ENCODE assay signal across 14 cellular contexts in the genomic region with DNA sequence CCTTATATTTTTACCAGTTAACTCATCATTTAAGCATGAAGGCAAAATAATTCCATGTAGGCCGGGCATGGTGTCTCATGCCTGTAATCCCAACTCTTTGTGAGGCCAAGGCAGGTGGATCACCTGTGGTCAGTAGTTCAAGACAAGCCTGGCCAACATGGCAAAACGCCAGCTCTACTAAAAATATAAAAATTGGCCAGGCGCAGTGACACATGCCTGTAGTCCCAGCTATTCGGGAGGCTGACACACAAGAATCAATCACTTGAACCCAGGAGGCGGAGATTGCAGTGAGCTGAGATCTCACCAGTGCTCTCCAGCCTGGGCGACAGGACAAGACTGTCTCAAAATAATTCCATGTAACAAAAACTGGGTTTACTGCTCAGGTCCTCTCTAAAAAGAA. TPM values are rescaled to one million over a fixed set of nuclear protein-coding genes. Genes with fewer than 3 reads are reported as not detected.
DNase-seq lines count a peak whose midpoint lies in the region; ATAC-seq and TF ChIP-seq lines count a peak whose summit lies in the region.
"Had no signal": no experiment of that assay in that cellular context is flagged by ENCODE, and none has a peak within 500 bp of the region (broad histone marks: within the 10 kb centered on the region; RNA-seq: fewer than 3 reads in every experiment).

No MANE protein-coding gene starts in this region.

- POLR2A ChIA-PET in GM10248 (lab: Yijun Ruan, JAX) = interaction anchor here (0.7 to 1.3 kb wide), 5 partner anchors 11 to 22 kb away, joined by 3 to 5 read pairs (median 3); no protein-coding TSS in a partner anchor

- DNase-seq in activated naive CD4-positive, alpha-beta T cell treated with anti-CD3 and anti-CD28 coated beads for 36 hours = no peak
- no peak for DNase-seq in activated naive CD4-positive, alpha-beta T cell treated with anti-CD3 and anti-CD28 coated beads, Interleukin-2, amount 50 U/mL, for 72 hours (ENCODE audit: low spot score in 2 of 2)
- DNase-seq in OCI-M1 (lab: John Stamatoyannopoulos, UW) (peak; percentile 26), psoas muscle (peak; percentile 27 to 49), nephron progenitor cell (no peak), GM10248 (ENCODE audit: extremely low spot score) (no peak)
- DNase-seq in central memory CD8-positive, alpha-beta T cell (ENCODE audit: low spot score in 2 of 2) = no peak
- no peak for DNase-seq in effector CD4-positive, alpha-beta T cell
- DNase-seq: DMS153, foreskin fibroblast, midbrain, NCI-H1417 treated with DMSO at 0.1 percent for 48 hours, NCI-H2227 treated with DMSO at 0.1 percent for 48 hours had no signal

- no peaks in the 10 kb centered on the region for H3K9me3 Mint-ChIP-seq in activated naive CD4-positive, alpha-beta T cell treated with anti-CD3 and anti-CD28 coated beads for 36 hours
- no peaks in the 10 kb centered on the region for H3K9me3 Mint-ChIP-seq in activated naive CD4-positive, alpha-beta T cell treated with anti-CD3 and anti-CD28 coated beads, Interleukin-2, amount 50 U/mL, for 72 hours
- no peaks in the 10 kb centered on the region for H3K9me3 Mint-ChIP-seq in central memory CD8-positive, alpha-beta T cell
- peaks cover 10% of the 10 kb centered on the region for H3K9me3 Mint-ChIP-seq in nephron progenitor cell

- no peaks in the 10 kb centered on the region for H3K27me3 ChIP-seq in psoas muscle (ENCODE audit: insufficient read depth in 3 of 3, low read length in 2 of 3)

- no peak for ATAC-seq in activated naive CD4-positive, alpha-beta T cell treated with anti-CD3 and anti-CD28 coated beads, Interleukin-2, amount 50 U/mL, for 72 hours
- ATAC-seq in central memory CD8-positive, alpha-beta T cell (replicated peaks; ENCODE audit: extremely low read depth, poor library complexity, severe bottlenecking) = no peak
- ATAC-seq in psoas muscle = peak; percentile 10 to 23 (median 17)
- ATAC-seq: activated CD4-positive, CD25-positive, alpha-beta regulatory T cell treated with anti-CD3 and anti-CD28 coated beads, Interleukin-2, amount 50 U/mL, for 24 hours had no signal

- no peaks in the 10 kb centered on the region for H3K9me3 ChIP-seq in psoas muscle

- H3K4me3 Mint-ChIP-seq in activated naive CD4-positive, alpha-beta T cell treated with anti-CD3 and anti-CD28 coated beads for 36 hours = no peak overlapping the region
- H3K4me3 Mint-ChIP-seq in central memory CD8-positive, alpha-beta T cell = no peak overlapping the region
- no peak overlapping the region for H3K4me3 Mint-ChIP-seq in nephron progenitor cell

- H3K27ac ChIP-seq in psoas muscle = no peak overlapping the region

- H3K4me3 ChIP-seq in psoas muscle = no peak overlapping the region

- 19 to 41% (median 26%) methylated on average over 6 of the region's 6 CpGs for WGBS in psoas muscle, 3 donors

- TF ChIP-seq CTCF in psoas muscle (IDR thresholded peaks at IDR 0.05) = no peak
- no peak for TF ChIP-seq CTCF in nephron progenitor cell (IDR thresholded peaks at IDR 0.05)
- no peak for TF ChIP-seq CTCF in GM10248 (IDR thresholded peaks at IDR 0.05; ENCODE audit: control extremely low read depth, extremely low read depth, low read depth, missing control alignments)

- peaks cover 0 to 25% of the 10 kb centered on the region in 2 donors for H3K36me3 ChIP-seq in psoas muscle (ENCODE audit: insufficient read depth in 1 of 2, low read depth in 1 of 2)

- CTCF ChIA-PET in activated naive CD4-positive, alpha-beta T cell treated with anti-CD3 and anti-CD28 coated beads for 36 hours (lab: Charles Lee) = interaction anchor here (1.7 to 1.9 kb wide), 2 partner anchors 27 to 92 kb away, joined by 5 to 7 read pairs; no protein-coding TSS in a partner anchor
- CTCF ChIA-PET in GM10248 (lab: Yijun Ruan, JAX) = interaction anchor here (0.8 to 3.0 kb wide), 6 partner anchors 8 to 290 kb away, joined by 3 to 12 read pairs (median 4); no protein-coding TSS in a partner anchor

- peaks cover 39% of the 10 kb centered on the region for H3K4me1 Mint-ChIP-seq in activated naive CD4-positive, alpha-beta T cell treated with anti-CD3 and anti-CD28 coated beads for 36 hours (ENCODE audit: low read depth)
- peaks cover 56% of the 10 kb centered on the region for H3K4me1 Mint-ChIP-seq in central memory CD8-positive, alpha-beta T cell
- peaks cover 17% of the 10 kb centered on the region for H3K4me1 Mint-ChIP-seq in nephron progenitor cell

- peaks cover 40% of the 10 kb centered on the region for H3K4me1 ChIP-seq in psoas muscle

- intact Hi-C loops in activated naive CD4-positive, alpha-beta T cell treated with anti-CD3 and anti-CD28 coated beads for 36 hours (cut with micrococcal nuclease) = no loop called here
- intact Hi-C loops in psoas muscle (cut with DNase I) = no loop called here

- H3K27ac Mint-ChIP-seq in activated naive CD4-positive, alpha-beta T cell treated with anti-CD3 and anti-CD28 coated beads for 36 hours = peak overlapping the region; percentile 30
- H3K27ac Mint-ChIP-seq in activated naive CD4-positive, alpha-beta T cell treated with anti-CD3 and anti-CD28 coated beads, Interleukin-2, amount 50 U/mL, for 72 hours = peak overlapping the region in 1 of 2 donors; percentile 87
- H3K27ac Mint-ChIP-seq in central memory CD8-positive, alpha-beta T cell (ENCODE audit: low read depth) = peak overlapping the region; percentile 75
- H3K27ac Mint-ChIP-seq in nephron progenitor cell = no peak overlapping the region

- no peaks in the 10 kb centered on the region for H3K27me3 Mint-ChIP-seq in activated naive CD4-positive, alpha-beta T cell treated with anti-CD3 and anti-CD28 coated beads for 36 hours (ENCODE audit: low read depth)
- no peaks in the 10 kb centered on the region for H3K27me3 Mint-ChIP-seq in central memory CD8-positive, alpha-beta T cell
- H3K27me3 Mint-ChIP-seq in nephron progenitor cell (ENCODE audit: low read depth, poor library complexity) = no peaks in the 10 kb centered on the region

- H3K36me3 Mint-ChIP-seq in activated naive CD4-positive, alpha-beta T cell treated with anti-CD3 and anti-CD28 coated beads for 36 hours (ENCODE audit: low read depth) = peaks cover 34% of the 10 kb centered on the region
- peaks cover 0 to 26% of the 10 kb centered on the region in 2 donors for H3K36me3 Mint-ChIP-seq in activated naive CD4-positive, alpha-beta T cell treated with anti-CD3 and anti-CD28 coated beads, Interleukin-2, amount 50 U/mL, for 72 hours
- H3K36me3 Mint-ChIP-seq in central memory CD8-positive, alpha-beta T cell (ENCODE audit: insufficient read depth) = peaks cover 19% of the 10 kb centered on the region
- H3K36me3 Mint-ChIP-seq in nephron progenitor cell (ENCODE audit: low read depth) = peaks cover 17% of the 10 kb centered on the region

RNA-seq across cellular contexts. Expression of a gene that starts 18.3 kb away (rescaled TPM):
- total RNA-seq in activated naive CD4-positive, alpha-beta T cell treated with anti-CD3 and anti-CD28 coated beads for 36 hours = 100 to 1,000 TPM; 925 to 950 TPM
- total RNA-seq in activated naive CD4-positive, alpha-beta T cell treated with anti-CD3 and anti-CD28 coated beads, Interleukin-2, amount 50 U/mL, for 72 hours = 100 to 1,000 TPM; 695 to 940 TPM
- 100 to 1,000 TPM; 323 to 482 (median 452) TPM for total RNA-seq in psoas muscle
- 100 to 1,000 TPM; 515 to 688 (median 663) TPM for polyA plus RNA-seq in psoas muscle

RNA-seq across cellular contexts. Expression of a gene that starts 19.3 kb away (rescaled TPM):
- total RNA-seq in activated naive CD4-positive, alpha-beta T cell treated with anti-CD3 and anti-CD28 coated beads for 36 hours = 100 to 1,000 TPM; 260 to 273 TPM
- total RNA-seq in activated naive CD4-positive, alpha-beta T cell treated with anti-CD3 and anti-CD28 coated beads, Interleukin-2, amount 50 U/mL, for 72 hours = 100 to 1,000 TPM; 212 to 271 TPM
- 10 to 100 TPM; 45.3 to 84.9 (median 66.7) TPM for total RNA-seq in psoas muscle
- polyA plus RNA-seq in psoas muscle = 10 to 100 TPM; 71.6 to 97.0 (median 83.9) TPM

RNA-seq across cellular contexts. Expression of a gene that starts 30.3 kb away (rescaled TPM):
- 10 to 100 TPM; 12.5 to 12.9 TPM for total RNA-seq in activated naive CD4-positive, alpha-beta T cell treated with anti-CD3 and anti-CD28 coated beads for 36 hours
- 10 to 100 TPM; 13.0 to 24.0 TPM for total RNA-seq in activated naive CD4-positive, alpha-beta T cell treated with anti-CD3 and anti-CD28 coated beads, Interleukin-2, amount 50 U/mL, for 72 hours
- 1 to 10 TPM in 1 of 4 donors, under 1 TPM in 3; 0.44 to 1.1 (median 0.78) TPM for total RNA-seq in psoas muscle
- 1 to 10 TPM in 1 of 3 donors, under 1 TPM in 2; 0.70 to 1.1 (median 0.72) TPM for polyA plus RNA-seq in psoas muscle

Comparison
In these comparisons a context has a peak if more than half of its experiments do, and no peak if none do; other contexts are left out.
1. DNase-seq: peak in OCI-M1 (single experiment) and psoas muscle (2 of 2); none in activated naive CD4-positive, alpha-beta T cell treated with anti-CD3 and anti-CD28 coated beads for 36 hours (single experiment), activated naive CD4-positive, alpha-beta T cell treated with anti-CD3 and anti-CD28 coated beads, Interleukin-2, amount 50 U/mL, for 72 hours (0 of 2), central memory CD8-positive, alpha-beta T cell (0 of 2), effector CD4-positive, alpha-beta T cell (single experiment), nephron progenitor cell (single experiment) and GM10248 (single experiment).
2. ATAC-seq: peak in psoas muscle (4 of 4); none in activated naive CD4-positive, alpha-beta T cell treated with anti-CD3 and anti-CD28 coated beads, Interleukin-2, amount 50 U/mL, for 72 hours (0 of 2) and central memory CD8-positive, alpha-beta T cell (single experiment).
3. RNA of a gene that starts 30.3 kb away (total RNA-seq): 13.0 to 24.0 TPM in activated naive CD4-positive, alpha-beta T cell treated with anti-CD3 and anti-CD28 coated beads, Interleukin-2, amount 50 U/mL, for 72 hours and 12.5 to 12.9 TPM in activated naive CD4-positive, alpha-beta T cell treated with anti-CD3 and anti-CD28 coated beads for 36 hours; 0.44 to 1.1 TPM in psoas muscle; every median in the first group is over 4 times any median in the second.